25 cellular contexts compared by ENCODE assay signal in genomic region chr9:19246891-19247290, GRCh38.
"Had no signal": no experiment of that assay in that cellular context is flagged by ENCODE, and none has a peak within 500 bp of the region (broad histone marks: within the 10 kb centered on the region; RNA-seq: fewer than 3 reads in every experiment).

No MANE protein-coding gene starts in this region.

- H3K27me3 Mint-ChIP-seq: activated naive CD8-positive, alpha-beta T cell treated with anti-CD3 and anti-CD28 coated beads, Interleukin-2, amount 50 U/mL, for 24 hours; brain had no signal

- DNase-seq: activated CD4-positive, alpha-beta T cell treated with anti-CD3 and anti-CD28 coated beads for 48 hours; activated CD4-positive, alpha-beta T cell treated with anti-CD3 and anti-CD28 coated beads, Interleukin-2, amount 50 U/mL, for 4 hours; activated CD4-positive, CD25-positive, alpha-beta regulatory T cell treated with anti-CD3 and anti-CD28 coated beads, Interleukin-2, amount 50 U/mL, for 72 hours; activated CD8-positive, alpha-beta memory T cell treated with anti-CD3 and anti-CD28 coated beads, Interleukin-2, amount 50 U/mL, for 48 hours; activated CD8-positive, alpha-beta T cell treated with anti-CD3 and anti-CD28 coated beads, Interleukin-2, amount 10 ng/mL, durations not matched to agents 7 days and 5 days; activated gamma-delta T cell; activated naive CD4-positive, alpha-beta T cell treated with anti-CD3 and anti-CD28 coated beads for 36 hours; activated naive CD8-positive, alpha-beta T cell treated with anti-CD3 and anti-CD28 coated beads, Interleukin-2, amount 50 U/mL, for 24 hours; activated T-cell treated with anti-CD3 and anti-CD28 coated beads, Interleukin-2, amount 50 U/mL, for 4 hours; amniotic stem cell; NCI-H1092; NCI-H1417; NCI-H1930; NCI-H2171 treated with DMSO at 0.1 percent for 48 hours; NCI-H226; NCI-H526; NCI-H774; RPMI8226; SK-N-SH; T-helper 1 cell had no signal

- H3K9ac ChIP-seq: KMS-11, SK-N-SH had no signal

- H3K27ac ChIP-seq: KMS-11 had no signal

- H3K4me2 ChIP-seq: KMS-11, SK-N-SH had no signal

- H3K27ac Mint-ChIP-seq: activated CD8-positive, alpha-beta T cell treated with anti-CD3 and anti-CD28 coated beads, Interleukin-2, amount 10 ng/mL, durations not matched to agents 7 days and 5 days; activated naive CD4-positive, alpha-beta T cell treated with anti-CD3 and anti-CD28 coated beads for 36 hours; activated naive CD8-positive, alpha-beta T cell treated with anti-CD3 and anti-CD28 coated beads, Interleukin-2, amount 50 U/mL, for 24 hours; brain; T-helper 2 cell treated with Interferon-gamma antibody and Interleukin-4, amounts not matched to agents 5 μg/mL and 100 μg/mL, for 36 hours had no signal

- H3K9me3 ChIP-seq: SK-N-SH had no signal

- H3K9me2 ChIP-seq: SK-N-SH had no signal

- FAIRE-seq: astrocyte had no signal

- ATAC-seq: activated CD8-positive, alpha-beta T cell treated with anti-CD3 and anti-CD28 coated beads, Interleukin-2, amount 10 ng/mL, durations not matched to agents 7 days and 5 days; activated naive CD8-positive, alpha-beta T cell treated with anti-CD3 and anti-CD28 coated beads, Interleukin-2, amount 50 U/mL, for 24 hours; activated T-cell treated with anti-CD3 and anti-CD28 coated beads, Interleukin-2, amount 50 U/mL, for 4 hours; Right ventricle myocardium inferior had no signal

- H3K9me3 Mint-ChIP-seq: activated naive CD4-positive, alpha-beta T cell treated with anti-CD3 and anti-CD28 coated beads for 36 hours; activated naive CD8-positive, alpha-beta T cell treated with anti-CD3 and anti-CD28 coated beads, Interleukin-2, amount 50 U/mL, for 24 hours; activated T-cell treated with anti-CD3 and anti-CD28 coated beads, Interleukin-2, amount 50 U/mL, for 4 hours; T-helper 2 cell treated with Interferon-gamma antibody and Interleukin-4, amounts not matched to agents 5 μg/mL and 100 μg/mL, for 36 hours had no signal

- H3K4me3 Mint-ChIP-seq: activated CD8-positive, alpha-beta T cell treated with anti-CD3 and anti-CD28 coated beads, Interleukin-2, amount 10 ng/mL, durations not matched to agents 7 days and 5 days; activated naive CD4-positive, alpha-beta T cell treated with anti-CD3 and anti-CD28 coated beads for 36 hours; activated naive CD8-positive, alpha-beta T cell treated with anti-CD3 and anti-CD28 coated beads, Interleukin-2, amount 50 U/mL, for 24 hours; activated T-cell treated with anti-CD3 and anti-CD28 coated beads, Interleukin-2, amount 50 U/mL, for 4 hours; brain; T-helper 2 cell treated with Interferon-gamma antibody and Interleukin-4, amounts not matched to agents 5 μg/mL and 100 μg/mL, for 36 hours had no signal
